19 cellular contexts compared by ENCODE assay signal in the genomic region with DNA sequence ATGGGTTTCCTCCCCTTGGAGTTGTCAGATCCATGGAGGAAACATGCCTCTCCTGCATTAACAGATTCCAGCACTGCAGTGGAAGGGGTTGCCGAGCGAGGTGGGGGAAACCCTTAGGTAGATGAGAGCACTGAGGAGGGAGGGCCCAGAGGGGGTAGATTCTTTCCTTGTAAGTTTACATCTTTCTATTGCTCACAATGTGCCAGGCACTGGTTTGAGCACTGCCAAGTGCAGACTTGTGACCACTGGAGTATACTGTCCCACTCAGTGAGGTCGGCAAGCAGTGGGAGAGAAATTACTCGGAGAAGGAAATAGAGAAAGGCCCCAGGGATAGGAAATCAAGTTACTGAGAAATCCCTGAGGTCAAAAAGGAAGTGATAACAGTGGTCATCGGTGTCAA. TPM values are rescaled to one million over a fixed set of nuclear protein-coding genes. Genes with fewer than 3 reads are reported as not detected.
"Had no signal": no experiment of that assay in that cellular context is flagged by ENCODE, and none has a peak within 500 bp of the region (broad histone marks: within the 10 kb centered on the region; RNA-seq: fewer than 3 reads in every experiment).

No MANE protein-coding gene starts in this region.

- H3K27ac ChIP-seq: esophagus muscularis mucosa, ovary, testis, tibial nerve had no signal

- ATAC-seq: effector memory CD8-positive, alpha-beta T cell; naive thymus-derived CD8-positive, alpha-beta T cell; right cardiac atrium; stimulated activated effector memory CD8-positive, alpha-beta T cell treated with anti-CD3 and anti-CD28 coated beads, Interleukin-12 subunit alpha, Interleukin-12 subunit beta, amount 100 ng/mL, for 72 hours; stimulated activated naive CD8-positive, alpha-beta T cell treated with anti-CD3 and anti-CD28 coated beads, Interleukin-15, amount 100 ng/mL, for 72 hours had no signal

- H3K36me3 Mint-ChIP-seq: stimulated activated effector memory CD8-positive, alpha-beta T cell treated with anti-CD3 and anti-CD28 coated beads, Interleukin-12 subunit alpha, Interleukin-12 subunit beta, amount 100 ng/mL, for 72 hours had no signal

- H3K4me1 ChIP-seq: testis, tibial nerve had no signal

- H3K4me1 Mint-ChIP-seq: naive thymus-derived CD8-positive, alpha-beta T cell; stimulated activated effector memory CD8-positive, alpha-beta T cell treated with anti-CD3 and anti-CD28 coated beads, Interleukin-12 subunit alpha, Interleukin-12 subunit beta, amount 100 ng/mL, for 72 hours; stimulated activated naive CD8-positive, alpha-beta T cell treated with anti-CD3 and anti-CD28 coated beads, Interleukin-15, amount 100 ng/mL, for 72 hours had no signal

- H3K4me3 Mint-ChIP-seq: dendritic cell treated with granulocyte-macrophage colony-stimulating factor and Interleukin-4, amounts not matched to agents 40 ng/mL and 50 ng/mL, for 4 days; effector memory CD8-positive, alpha-beta T cell; naive thymus-derived CD8-positive, alpha-beta T cell; stimulated activated effector memory CD8-positive, alpha-beta T cell treated with anti-CD3 and anti-CD28 coated beads, Interleukin-12 subunit alpha, Interleukin-12 subunit beta, amount 100 ng/mL, for 72 hours; stimulated activated naive CD8-positive, alpha-beta T cell treated with anti-CD3 and anti-CD28 coated beads, Interleukin-15, amount 100 ng/mL, for 72 hours had no signal

- H3K27me3 ChIP-seq: ovary, testis, tibial nerve had no signal

- H3K9me3 ChIP-seq: esophagus muscularis mucosa, ovary, testis, tibial nerve had no signal

- H3K36me3 ChIP-seq: esophagus muscularis mucosa, ovary, tibial nerve had no signal

- H3K4me3 ChIP-seq: esophagus muscularis mucosa, ovary, testis, tibial nerve had no signal

- FAIRE-seq: colon had no signal

- DNase-seq: cerebellar nuclear complex; effector memory CD8-positive, alpha-beta T cell; foreskin fibroblast; kidney glomerular epithelial cell; naive thymus-derived CD8-positive, alpha-beta T cell; nucleus accumbens; ovary; right cardiac atrium; stimulated activated CD4-positive, alpha-beta T cell treated with anti-CD3 and anti-CD28 coated beads, Interleukin-4, amount 100 ng/mL, for 1 hour; stimulated activated CD8-positive, alpha-beta memory T cell treated with anti-CD3 and anti-CD28 coated beads, Interleukin-4, amount 100 ng/mL, for 48 hours; stimulated activated naive CD8-positive, alpha-beta T cell treated with anti-CD3 and anti-CD28 coated beads, Interleukin-15, amount 100 ng/mL, for 72 hours; testis had no signal

- H3K27me3 Mint-ChIP-seq: effector memory CD8-positive, alpha-beta T cell; progenitor cell of endocrine pancreas; stimulated activated naive CD8-positive, alpha-beta T cell treated with anti-CD3 and anti-CD28 coated beads, Interleukin-15, amount 100 ng/mL, for 72 hours had no signal

- H3K27ac Mint-ChIP-seq: dendritic cell treated with granulocyte-macrophage colony-stimulating factor and Interleukin-4, amounts not matched to agents 40 ng/mL and 50 ng/mL, for 4 days; effector memory CD8-positive, alpha-beta T cell; progenitor cell of endocrine pancreas; stimulated activated effector memory CD8-positive, alpha-beta T cell treated with anti-CD3 and anti-CD28 coated beads, Interleukin-12 subunit alpha, Interleukin-12 subunit beta, amount 100 ng/mL, for 72 hours had no signal

RNA-seq across cellular contexts. Expression of a gene that starts 27.8 kb away (rescaled TPM):
- polyA plus RNA-seq: neural cell had no signal
